In genomic region chr3:197364410-197365071, GRCh38 we compare ENCODE assay signal across 16 cellular contexts.
DNase-seq lines count a peak whose midpoint lies in the region; ATAC-seq and TF ChIP-seq lines count a peak whose summit lies in the region.
"Had no signal": no experiment of that assay in that cellular context is flagged by ENCODE, and none has a peak within 500 bp of the region (broad histone marks: within the 10 kb centered on the region; RNA-seq: fewer than 3 reads in every experiment).

No MANE protein-coding gene starts in this region.

- no peak overlapping the region for H3K4me3 ChIP-seq in SK-N-SH (ENCODE audit: low read depth in 2 of 2, low read length in 1 of 2)
- no peak overlapping the region for H3K4me3 ChIP-seq in esophagus (ENCODE audit: low read depth in 1 of 2, low read length in 2 of 2)
- no peak overlapping the region for H3K4me3 ChIP-seq in sigmoid colon
- no peak overlapping the region for H3K4me3 ChIP-seq in effector memory CD4-positive, alpha-beta T cell (ENCODE audit: insufficient read depth, low read depth, low read length, poor library complexity, severe bottlenecking)
- H3K4me3 ChIP-seq: PC-9, upper lobe of left lung had no signal

- intact Hi-C loops in sigmoid colon (cut with DNase I), result no loop called here

- H3K9ac ChIP-seq in SK-N-SH, result no peak overlapping the region

- H3K27me3 ChIP-seq in SK-N-SH (ENCODE audit: insufficient read depth) (no peaks in the 10 kb centered on the region), esophagus (ENCODE audit: control insufficient read depth in 1 of 2, insufficient read depth in 2 of 2, low read length in 2 of 2) (no peaks in the 10 kb centered on the region), sigmoid colon (no peaks in the 10 kb centered on the region)
- no peaks in the 10 kb centered on the region for H3K27me3 ChIP-seq in effector memory CD4-positive, alpha-beta T cell (replicated peaks; ENCODE audit: control insufficient read depth, insufficient read depth, low read length, poor library complexity, severe bottlenecking)
- H3K27me3 ChIP-seq: upper lobe of left lung had no signal

- no peaks in the 10 kb centered on the region for H3F3A ChIP-seq in SK-N-SH (replicated peaks; ENCODE audit: insufficient read depth)

- H2AFZ ChIP-seq in SK-N-SH (ENCODE audit: low read depth), result no peak overlapping the region
- H2AFZ ChIP-seq: PC-9 had no signal

- no peak for TF ChIP-seq RAD21 in SK-N-SH (IDR thresholded peaks at IDR 0.05; ENCODE audit: low read length)

- CTCF ChIA-PET in SK-N-SH (lab: Yijun Ruan, JAX), result interaction anchor here (0.8 to 1.3 kb wide), 3 partner anchors 107 to 146 kb away, joined by 3 read pairs; no protein-coding TSS in a partner anchor

- H3K4me1 ChIP-seq in SK-N-SH (ENCODE audit: control insufficient read depth in 1 of 2, insufficient read depth in 2 of 2, low read depth in 1 of 2, low read length in 1 of 2), result peaks cover 8 to 19% of the 10 kb centered on the region in 2 experiments; a peak in 3 of 4 replicates
- H3K4me1 ChIP-seq in esophagus (ENCODE audit: control insufficient read depth in 2 of 2, insufficient read depth in 2 of 2, low read length in 1 of 2), result peaks cover 5 to 38% of the 10 kb centered on the region in 2 donors
- peaks cover 0 to 15% (median 10%) of the 10 kb centered on the region in 4 donors for H3K4me1 ChIP-seq in sigmoid colon
- no peaks in the 10 kb centered on the region for H3K4me1 ChIP-seq in effector memory CD4-positive, alpha-beta T cell (ENCODE audit: control insufficient read depth, insufficient read depth, low read length, poor library complexity, severe bottlenecking)

- TF ChIP-seq CTCF in SK-N-SH (IDR thresholded peaks at IDR 0.05) (no peak), sigmoid colon (IDR thresholded peaks at IDR 0.05) (no peak)

- H3K4me2 ChIP-seq in SK-N-SH, result no peak overlapping the region
- H3K4me2 ChIP-seq: PC-9 had no signal

- TF ChIP-seq EP300 in SK-N-SH (IDR thresholded peaks at IDR 0.05; ENCODE audit: borderline replicate concordance in 1 of 2, low read depth in 1 of 2, low read length in 1 of 2) (no peak), sigmoid colon (IDR thresholded peaks at IDR 0.05) (no peak)

- no peak for TF ChIP-seq POLR2A in sigmoid colon (IDR thresholded peaks at IDR 0.05)

- H4K20me1 ChIP-seq in SK-N-SH (ENCODE audit: insufficient read depth), result no peaks in the 10 kb centered on the region

- H3K36me3 ChIP-seq in SK-N-SH (replicated peaks in 1 of 2; ENCODE audit: control insufficient read depth in 1 of 2, insufficient read depth in 2 of 2, low read length in 1 of 2) (no peaks in the 10 kb centered on the region), esophagus (ENCODE audit: control insufficient read depth in 2 of 2, insufficient read depth in 2 of 2, low read length in 1 of 2) (no peaks in the 10 kb centered on the region), sigmoid colon (no peaks in the 10 kb centered on the region)
- H3K36me3 ChIP-seq in effector memory CD4-positive, alpha-beta T cell (ENCODE audit: control insufficient read depth, insufficient read depth, low read length), result no peaks in the 10 kb centered on the region
- H3K36me3 ChIP-seq: upper lobe of left lung had no signal

- POLR2A ChIA-PET in SK-N-SH (lab: Yijun Ruan, JAX), result interaction anchor here (0.7 kb wide), 1 partner anchor 10 kb away, joined by 3 read pairs; no protein-coding TSS in a partner anchor

- no peak overlapping the region for H3K27ac ChIP-seq in SK-N-SH (ENCODE audit: low read depth in 2 of 2, low read length in 1 of 2)
- H3K27ac ChIP-seq in esophagus (ENCODE audit: low read depth in 2 of 2, low read length in 1 of 2), result peak overlapping the region; percentile 21 to 50
- H3K27ac ChIP-seq in sigmoid colon, result no peak overlapping the region
- H3K27ac ChIP-seq in effector memory CD4-positive, alpha-beta T cell (ENCODE audit: insufficient read depth, low read length, poor library complexity, severe bottlenecking), result no peak overlapping the region
- H3K27ac ChIP-seq: PC-9, upper lobe of left lung had no signal

- DNase-seq in SK-N-SH (peak; percentile 5), NCI-H345 treated with DMSO at 0.1 percent for 48 hours (lab: John Stamatoyannopoulos, UW; ENCODE audit: unreplicated experiment) (peak; percentile 65), sigmoid colon (peak; percentile 14)
- no peak for DNase-seq in effector memory CD4-positive, alpha-beta T cell
- DNase-seq: activated CD4-positive, alpha-beta T cell treated with anti-CD3 and anti-CD28 coated beads, Interleukin-2, amount 50 U/mL, for 1 hour; activated T-cell treated with anti-CD3 and anti-CD28 coated beads, Interleukin-2, amount 50 U/mL, for 72 hours; HCEC 1CT; NCI-H2081 treated with DMSO at 0.1 percent for 48 hours; PC-9; stimulated activated CD4-positive, alpha-beta T cell treated with anti-CD3 and anti-CD28 coated beads, Interleukin-15, amount 100 ng/mL, for 24 hours; T-helper 17 cell; upper lobe of left lung had no signal

- ATAC-seq in SK-N-SH treated with all-trans-retinoic acid at 6 μM for 48 hours (no peak), HG02798 (IDR thresholded peaks at IDR 0.05; ENCODE audit: poor library complexity, unreplicated experiment) (no peak), HG03097 (IDR thresholded peaks at IDR 0.05; ENCODE audit: low FRiP score, unreplicated experiment) (no peak)
- ATAC-seq: activated T-cell treated with anti-CD3 and anti-CD28 coated beads, Interleukin-2, amount 50 U/mL, for 72 hours; T-helper 17 cell had no signal

- WGBS in SK-N-SH (ENCODE audit: low lambda C conversion rate), result 87% methylated on average over 9 of the region's 9 CpGs
- WGBS in esophagus, 2 donors, result 53 to 65% methylated on average over 9 of the region's 9 CpGs
- WGBS in sigmoid colon, 2 donors, result 79 to 81% methylated on average over 9 of the region's 9 CpGs

- H3K9me3 ChIP-seq in SK-N-SH (0 out of 2 replicates have a peak, but pooled peaks cover 3% of the 10 kb centered on the region), esophagus (ENCODE audit: control insufficient read depth in 2 of 2, insufficient read depth in 1 of 2, low read depth in 1 of 2, low read length in 1 of 2) (peaks cover 0 to 7% of the 10 kb centered on the region in 2 donors), sigmoid colon (no peaks in the 10 kb centered on the region)
- no peaks in the 10 kb centered on the region for H3K9me3 ChIP-seq in effector memory CD4-positive, alpha-beta T cell (ENCODE audit: control insufficient read depth, low read length)

- H3K9me2 ChIP-seq in SK-N-SH, result no peaks in the 10 kb centered on the region

- H3K79me2 ChIP-seq in SK-N-SH (ENCODE audit: insufficient read depth), result no peaks in the 10 kb centered on the region

TF ChIP-seq in SK-N-SH, 30 proteins besides CTCF, POLR2A, EP300 and RAD21:
- TF ChIP-seq TAF1 (IDR thresholded peaks at IDR 0.05; ENCODE audit: borderline replicate concordance, low read depth, low read length) (no peak), NFIC (IDR thresholded peaks at IDR 0.05; ENCODE audit: borderline replicate concordance) (peak; percentile 34; the same call in 1 of the 2 replicates)

TF ChIP-seq in SK-N-SH treated with all-trans-retinoic acid at 6 μM for 48 hours, 23 proteins besides CTCF, POLR2A, EP300 and RAD21 (continues in another document):
- TF ChIP-seq, protein P1, sequence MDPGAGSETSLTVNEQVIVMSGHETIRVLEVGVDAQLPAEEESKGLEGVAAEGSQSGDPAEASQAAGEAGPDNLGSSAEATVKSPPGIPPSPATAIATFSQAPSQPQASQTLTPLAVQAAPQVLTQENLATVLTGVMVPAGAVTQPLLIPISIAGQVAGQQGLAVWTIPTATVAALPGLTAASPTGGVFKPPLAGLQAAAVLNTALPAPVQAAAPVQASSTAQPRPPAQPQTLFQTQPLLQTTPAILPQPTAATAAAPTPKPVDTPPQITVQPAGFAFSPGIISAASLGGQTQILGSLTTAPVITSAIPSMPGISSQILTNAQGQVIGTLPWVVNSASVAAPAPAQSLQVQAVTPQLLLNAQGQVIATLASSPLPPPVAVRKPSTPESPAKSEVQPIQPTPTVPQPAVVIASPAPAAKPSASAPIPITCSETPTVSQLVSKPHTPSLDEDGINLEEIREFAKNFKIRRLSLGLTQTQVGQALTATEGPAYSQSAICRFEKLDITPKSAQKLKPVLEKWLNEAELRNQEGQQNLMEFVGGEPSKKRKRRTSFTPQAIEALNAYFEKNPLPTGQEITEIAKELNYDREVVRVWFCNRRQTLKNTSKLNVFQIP (CRISPR knock-in tag; IDR thresholded peaks at IDR 0.05; ENCODE audit: borderline replicate concordance, low read depth), result no peak
- no peak for TF ChIP-seq PATZ1 (CRISPR knock-in tag; IDR thresholded peaks at IDR 0.05; ENCODE audit: borderline replicate concordance)
- TF ChIP-seq, protein P2, sequence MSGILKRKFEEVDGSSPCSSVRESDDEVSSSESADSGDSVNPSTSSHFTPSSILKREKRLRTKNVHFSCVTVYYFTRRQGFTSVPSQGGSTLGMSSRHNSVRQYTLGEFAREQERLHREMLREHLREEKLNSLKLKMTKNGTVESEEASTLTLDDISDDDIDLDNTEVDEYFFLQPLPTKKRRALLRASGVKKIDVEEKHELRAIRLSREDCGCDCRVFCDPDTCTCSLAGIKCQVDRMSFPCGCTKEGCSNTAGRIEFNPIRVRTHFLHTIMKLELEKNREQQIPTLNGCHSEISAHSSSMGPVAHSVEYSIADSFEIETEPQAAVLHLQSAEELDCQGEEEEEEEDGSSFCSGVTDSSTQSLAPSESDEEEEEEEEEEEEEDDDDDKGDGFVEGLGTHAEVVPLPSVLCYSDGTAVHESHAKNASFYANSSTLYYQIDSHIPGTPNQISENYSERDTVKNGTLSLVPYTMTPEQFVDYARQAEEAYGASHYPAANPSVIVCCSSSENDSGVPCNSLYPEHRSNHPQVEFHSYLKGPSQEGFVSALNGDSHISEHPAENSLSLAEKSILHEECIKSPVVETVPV (CRISPR knock-in tag; IDR thresholded peaks at IDR 0.05), result no peak
- TF ChIP-seq CSDC2 (CRISPR knock-in tag; IDR thresholded peaks at IDR 0.05), result no peak
- no peak for TF ChIP-seq ZFP3 (CRISPR knock-in tag; IDR thresholded peaks at IDR 0.05)
- no peak for TF ChIP-seq ISL1 (CRISPR knock-in tag; IDR thresholded peaks at IDR 0.05)
- TF ChIP-seq ZNF565 (CRISPR knock-in tag; conservative IDR thresholded peaks at IDR 0.05; ENCODE audit: low read depth), result no peak

Comparison
In these comparisons a context has a peak if more than half of its experiments do, and no peak if none do; other contexts are left out.
1. DNase-seq: peak in SK-N-SH (single experiment), NCI-H345 treated with DMSO at 0.1 percent for 48 hours (single experiment) and sigmoid colon (single experiment); none in effector memory CD4-positive, alpha-beta T cell (0 of 3).
2. H3K27ac ChIP-seq: peak in esophagus (2 of 2); none in SK-N-SH (0 of 2), sigmoid colon (0 of 4) and effector memory CD4-positive, alpha-beta T cell (single experiment).